ENCODE assay signal across 1 cellular context in genomic region chr11:121459413-121460041, GRCh38.
TF ChIP-seq lines count a peak whose summit lies in the region.

No MANE protein-coding gene starts in this region.

TF ChIP-seq in HepG2, 621 proteins besides CTCF, POLR2A, EP300 and RAD21 (continues in another document):
- TF ChIP-seq ATF7 (IDR thresholded peaks at IDR 0.05): no peak
- TF ChIP-seq ATF7 (CRISPR knock-in tag; IDR thresholded peaks at IDR 0.05): peak; percentile 84; the same call in 1 of the 2 replicates
- TF ChIP-seq ZBTB2 (CRISPR knock-in tag; IDR thresholded peaks at IDR 0.05; ENCODE audit: low read depth): no peak
- peak; percentile 92 for TF ChIP-seq ZSCAN21 (CRISPR knock-in tag; IDR thresholded peaks at IDR 0.05; ENCODE audit: borderline replicate concordance)
- peak; percentile 95 for TF ChIP-seq GATA4 (IDR thresholded peaks at IDR 0.05; ENCODE audit: borderline replicate concordance, low read depth)
- TF ChIP-seq ZBTB20 (CRISPR knock-in tag; IDR thresholded peaks at IDR 0.05; ENCODE audit: borderline replicate concordance, low read depth): peak; percentile 91; the same call in 1 of the 2 replicates
- TF ChIP-seq ZBTB33 (CRISPR knock-in tag; IDR thresholded peaks at IDR 0.05): peak; percentile 84
- TF ChIP-seq ZNF543 (CRISPR knock-in tag; IDR thresholded peaks at IDR 0.05): peak; percentile 24; the same call in 1 of the 2 replicates
- peak; percentile 95 for TF ChIP-seq ZNF280D (CRISPR knock-in tag; IDR thresholded peaks at IDR 0.05)
- TF ChIP-seq ZNF761 (CRISPR knock-in tag; conservative IDR thresholded peaks at IDR 0.05): peak; percentile 64; the same call in 1 of the 2 replicates
- TF ChIP-seq NCOA1 (CRISPR knock-in tag; IDR thresholded peaks at IDR 0.05): peak; percentile 97
- peak; percentile 79 for TF ChIP-seq HNF1A (IDR thresholded peaks at IDR 0.05; ENCODE audit: low read depth)
- peak; percentile 93 for TF ChIP-seq HNF1A (CRISPR knock-in tag; IDR thresholded peaks at IDR 0.05; ENCODE audit: borderline replicate concordance)
- peak; percentile 56 for TF ChIP-seq HNRNPLL (IDR thresholded peaks at IDR 0.05; ENCODE audit: low read depth, low read length, poor library complexity, severe bottlenecking)
- TF ChIP-seq ZNF619 (CRISPR knock-in tag; IDR thresholded peaks at IDR 0.05): peak; percentile 93; the same call in 1 of the 2 replicates
- TF ChIP-seq BATF2 (CRISPR knock-in tag; IDR thresholded peaks at IDR 0.05): no peak
- TF ChIP-seq KLF12 (CRISPR knock-in tag; IDR thresholded peaks at IDR 0.05; ENCODE audit: borderline replicate concordance): no peak; the same call in 1 of the 2 replicates
- TF ChIP-seq ZNF652 (CRISPR knock-in tag; IDR thresholded peaks at IDR 0.05; ENCODE audit: borderline replicate concordance, low read depth): peak; percentile 85
- TF ChIP-seq ZNF660 (CRISPR knock-in tag; IDR thresholded peaks at IDR 0.05; ENCODE audit: borderline replicate concordance, low read depth): no peak
- peak; percentile 84 for TF ChIP-seq POGZ (CRISPR knock-in tag; IDR thresholded peaks at IDR 0.05)
- no peak for TF ChIP-seq ZNF724P (CRISPR knock-in tag; IDR thresholded peaks at IDR 0.05; ENCODE audit: borderline replicate concordance)
- peak; percentile 95 for TF ChIP-seq TEAD3 (CRISPR knock-in tag; optimal IDR thresholded peaks at IDR 0.05; ENCODE audit: borderline replicate concordance)
- TF ChIP-seq THAP9 (CRISPR knock-in tag; IDR thresholded peaks at IDR 0.05; ENCODE audit: borderline replicate concordance): peak; percentile 48; the same call in 1 of the 2 replicates
- peak; percentile 77; the same call in 1 of the 2 replicates for TF ChIP-seq ZBTB43 (CRISPR knock-in tag; conservative IDR thresholded peaks at IDR 0.05)
- peak; percentile 41 for TF ChIP-seq STAG1 (CRISPR knock-in tag; IDR thresholded peaks at IDR 0.05)
- TF ChIP-seq DNMT1 (CRISPR knock-in tag; IDR thresholded peaks at IDR 0.05): peak; percentile 57; the same call in 1 of the 2 replicates
- peak; percentile 68; the same call in 1 of the 2 replicates for TF ChIP-seq RELA (CRISPR knock-in tag; IDR thresholded peaks at IDR 0.05)
- peak; percentile 90 for TF ChIP-seq ZFP1 (CRISPR knock-in tag; IDR thresholded peaks at IDR 0.05)
- TF ChIP-seq NFYC (CRISPR knock-in tag; IDR thresholded peaks at IDR 0.05): peak; percentile 48
